In the genomic region with DNA sequence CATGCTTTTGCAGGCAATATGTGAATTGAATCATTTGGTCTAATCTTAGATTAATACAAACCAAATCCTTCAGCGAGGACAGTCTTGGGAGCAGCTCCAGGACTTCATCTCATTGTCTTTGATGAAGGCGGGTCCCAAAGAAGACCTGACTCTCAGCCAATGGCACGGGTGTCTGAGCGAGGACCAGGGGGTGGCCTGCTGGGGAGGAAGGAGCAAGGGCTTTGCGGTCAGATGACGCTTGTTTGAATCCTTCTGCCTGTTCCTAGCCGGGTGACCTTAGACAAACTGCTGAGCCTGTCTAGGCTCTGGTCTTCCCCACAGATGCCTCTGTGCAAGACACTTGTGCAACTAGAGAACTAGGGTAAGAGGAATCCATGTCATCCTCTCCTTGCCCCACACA, we compare ENCODE assay signal across 28 cellular contexts.
"Had no signal": no experiment of that assay in that cellular context is flagged by ENCODE, and none has a peak within 500 bp of the region (broad histone marks: within the 10 kb centered on the region; RNA-seq: fewer than 3 reads in every experiment).

No MANE protein-coding gene starts in this region.

- H3K4me3 ChIP-seq: SJCRH30, SK-N-MC had no signal

- DNase-seq: activated CD4-positive, alpha-beta T cell treated with anti-CD3 and anti-CD28 coated beads for 36 hours; activated CD4-positive, alpha-beta T cell treated with anti-CD3 and anti-CD28 coated beads, Interleukin-2, amount 10 ng/mL, durations not matched to agents 7 days and 5 days; activated CD4-positive, alpha-beta T cell treated with anti-CD3 and anti-CD28 coated beads, Interleukin-2, amount 50 U/mL, for 48 hours; activated CD8-positive, alpha-beta memory T cell treated with anti-CD3 and anti-CD28 coated beads, Interleukin-2, amount 50 U/mL, for 4 hours; activated CD8-positive, alpha-beta T cell treated with anti-CD3 and anti-CD28 coated beads, Interleukin-2, amount 10 ng/mL, durations not matched to agents 7 days and 5 days; activated gamma-delta T cell treated with Interleukin-2 at 50 U/mL for 16 hours; activated naive CD4-positive, alpha-beta T cell treated with anti-CD3 and anti-CD28 coated beads for 36 hours; activated naive CD8-positive, alpha-beta T cell treated with anti-CD3 and anti-CD28 coated beads, Interleukin-2, amount 50 U/mL, for 24 hours; activated T-cell treated with anti-CD3 and anti-CD28 coated beads for 4 hours; activated T-cell treated with anti-CD3 and anti-CD28 coated beads, Interleukin-2, amount 50 U/mL, for 4 hours; anterior cingulate cortex; central memory CD4-positive, alpha-beta T cell; NCI-H1105; NCI-H1417 treated with DMSO at 0.1 percent for 48 hours; NCI-H1694; NCI-H1930; NCI-H2081 treated with DMSO at 0.1 percent for 48 hours; NCI-H226; NCI-H446 treated with DMSO at 0.1 percent for 48 hours; NCI-H524; NCI-H69; OCI-M1; SHP77; SJCRH30; T1000 had no signal

- ATAC-seq: activated CD4-positive, alpha-beta T cell treated with anti-CD3 and anti-CD28 coated beads for 36 hours; activated CD4-positive, CD25-positive, alpha-beta regulatory T cell treated with anti-CD3 and anti-CD28 coated beads, Interleukin-2, amount 50 U/mL, for 24 hours; activated CD8-positive, alpha-beta T cell treated with anti-CD3 and anti-CD28 coated beads, Interleukin-2, amount 10 ng/mL, durations not matched to agents 7 days and 5 days; activated naive CD8-positive, alpha-beta T cell treated with anti-CD3 and anti-CD28 coated beads, Interleukin-2, amount 50 U/mL, for 24 hours; activated T-cell treated with anti-CD3 and anti-CD28 coated beads, Interleukin-2, amount 50 U/mL, for 4 hours; WTC11 had no signal
